ENCODE assay signal across 1 cellular context in genomic region chr16:66695935-66696668, GRCh38.
TF ChIP-seq lines count a peak whose summit lies in the region.

No MANE protein-coding gene starts in this region.

TF ChIP-seq in K562, 482 proteins besides CTCF, POLR2A, EP300 and RAD21 (continued from another document):
- TF ChIP-seq, protein P1, sequence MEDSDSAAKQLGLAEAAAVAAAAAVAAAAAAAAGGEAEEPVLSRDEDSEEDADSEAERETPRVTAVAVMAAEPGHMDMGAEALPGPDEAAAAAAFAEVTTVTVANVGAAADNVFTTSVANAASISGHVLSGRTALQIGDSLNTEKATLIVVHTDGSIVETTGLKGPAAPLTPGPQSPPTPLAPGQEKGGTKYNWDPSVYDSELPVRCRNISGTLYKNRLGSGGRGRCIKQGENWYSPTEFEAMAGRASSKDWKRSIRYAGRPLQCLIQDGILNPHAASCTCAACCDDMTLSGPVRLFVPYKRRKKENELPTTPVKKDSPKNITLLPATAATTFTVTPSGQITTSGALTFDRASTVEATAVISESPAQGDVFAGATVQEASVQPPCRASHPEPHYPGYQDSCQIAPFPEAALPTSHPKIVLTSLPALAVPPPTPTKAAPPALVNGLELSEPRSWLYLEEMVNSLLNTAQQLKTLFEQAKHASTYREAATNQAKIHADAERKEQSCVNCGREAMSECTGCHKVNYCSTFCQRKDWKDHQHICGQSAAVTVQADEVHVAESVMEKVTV (CRISPR knock-in tag; IDR thresholded peaks at IDR 0.05) = no peak
- TF ChIP-seq KLF1 (tag; IDR thresholded peaks at IDR 0.05) = no peak
TF ChIP-seq in K562: peak in this region for 35.
